Comparison of ENCODE assay signal across 22 cellular contexts in genomic region chr16:66443269-66443652, GRCh38. TPM values are rescaled to one million over a fixed set of nuclear protein-coding genes. Genes with fewer than 3 reads are reported as not detected.
A peak's percentile ranks its signal among the peaks of the same experiment; 100 is the strongest.
DNase-seq lines count a peak whose midpoint lies in the region; ATAC-seq, FAIRE-seq and TF ChIP-seq lines count a peak whose summit lies in the region.
"Had no signal": no experiment of that assay in that cellular context is flagged by ENCODE, and none has a peak within 500 bp of the region (broad histone marks: within the 10 kb centered on the region; RNA-seq: fewer than 3 reads in every experiment).

No MANE protein-coding gene starts in this region.

- H3F3A ChIP-seq in GM23248 (ENCODE audit: insufficient read depth) = no peaks in the 10 kb centered on the region

- H3K79me2 ChIP-seq in GM23248 (ENCODE audit: insufficient read depth) = no peaks in the 10 kb centered on the region

- H4K20me1 ChIP-seq in GM23248 (ENCODE audit: insufficient read depth) = no peaks in the 10 kb centered on the region

- no peaks in the 10 kb centered on the region; the same call in 1 of the 2 replicates for H3K27me3 ChIP-seq in GM23248 (replicated peaks; ENCODE audit: insufficient read depth)
- no peaks in the 10 kb centered on the region for H3K27me3 ChIP-seq in endodermal cell (ENCODE audit: control insufficient read depth, insufficient read depth, low read length, poor library complexity, severe bottlenecking)
- H3K27me3 ChIP-seq in small intestine (ENCODE audit: control insufficient read depth in 2 of 2, insufficient read depth in 2 of 2, low read length in 2 of 2) = peaks cover 0 to 6% of the 10 kb centered on the region in 2 donors
- peaks cover 10% of the 10 kb centered on the region for H3K27me3 ChIP-seq in foreskin keratinocyte

- in situ Hi-C loops in GM23248 (cut with MboI) = no loop called here

- no peak overlapping the region for H2AFZ ChIP-seq in GM23248

- H3K36me3 Mint-ChIP-seq in endodermal cell (ENCODE audit: low read depth) = no peaks in the 10 kb centered on the region
- H3K36me3 Mint-ChIP-seq: CD8-positive, alpha-beta T cell had no signal

- H3K9ac ChIP-seq in GM23248 (no peak overlapping the region), endodermal cell (ENCODE audit: extremely low read depth, low read length, poor library complexity, severe bottlenecking) (no peak overlapping the region)

- H3K9me3 ChIP-seq in GM23248 (ENCODE audit: low read depth) (no peaks in the 10 kb centered on the region), endodermal cell (ENCODE audit: control insufficient read depth, low read length) (no peaks in the 10 kb centered on the region), small intestine (ENCODE audit: control insufficient read depth, low read depth) (no peaks in the 10 kb centered on the region)

- DNase-seq in AG10803 (ENCODE audit: low read depth) (peak; percentile 54), GM23248 (peak; percentile 65), endodermal cell (peak; percentile 42), myocyte (ENCODE audit: low read depth) (peak; percentile 61), small intestine (no peak), foreskin keratinocyte (no peak)
- DNase-seq: AML-193; C1 segment of cervical spinal cord; CD8-positive, alpha-beta T cell; NCI-H1436 treated with DMSO at 0.1 percent for 48 hours; NCI-H1930; NCI-H226; NCI-H510A treated with DMSO at 0.1 percent for 48 hours; NCI-H748 treated with DMSO at 0.1 percent for 48 hours; SHP77 treated with DMSO at 0.1 percent for 48 hours had no signal

- FAIRE-seq in small intestine (lab: Jason Lieb, UNC) = no peak
- FAIRE-seq: GM12891, H54, K562 had no signal

- no peaks in the 10 kb centered on the region for H3K9me2 ChIP-seq in GM23248 (ENCODE audit: insufficient read depth)

- WGBS in GM23248 (ENCODE audit: low coverage in 1 of 2, low lambda C conversion rate in 2 of 2, missing lambda C conversion rate in 2 of 2), 2 experiments = 38 to 53% methylated on average over 3 of the region's 3 CpGs
- whole genome bisulfite sequencing in endodermal cell (ENCODE audit: insufficient coverage in 1 of 2, insufficient read length in 1 of 2), 2 experiments = 92 to 94% methylated on average over 3 of the region's 3 CpGs
- 72 to 85% (median 81%) methylated on average over 3 of the region's 3 CpGs for WGBS in small intestine, 3 donors

- no peaks in the 10 kb centered on the region for H3K36me3 ChIP-seq in GM23248 (ENCODE audit: low read depth)
- H3K36me3 ChIP-seq in endodermal cell (ENCODE audit: control insufficient read depth, insufficient read depth, low read length) = no peaks in the 10 kb centered on the region
- no peaks in the 10 kb centered on the region for H3K36me3 ChIP-seq in small intestine (ENCODE audit: control insufficient read depth in 2 of 2, insufficient read depth in 2 of 2, low read length in 2 of 2)

- H3K4me1 ChIP-seq in GM23248 (ENCODE audit: insufficient read depth) (peaks cover 14% of the 10 kb centered on the region), endodermal cell (ENCODE audit: control insufficient read depth, insufficient read depth, low read length) (no peaks in the 10 kb centered on the region), small intestine (ENCODE audit: control insufficient read depth in 2 of 2, insufficient read depth in 1 of 2, low read depth in 1 of 2, low read length in 1 of 2) (no peaks in the 10 kb centered on the region), foreskin keratinocyte (no peaks in the 10 kb centered on the region)

- H3K4me2 ChIP-seq in GM23248 (ENCODE audit: unreplicated experiment) = no peak overlapping the region

- H3K9me3 Mint-ChIP-seq in endodermal cell = no peaks in the 10 kb centered on the region
- H3K9me3 Mint-ChIP-seq: CD8-positive, alpha-beta T cell had no signal

- TF ChIP-seq CTCF in AG10803 (conservative IDR thresholded peaks at IDR 0.05; ENCODE audit: low read length) (no peak), endodermal cell (conservative IDR thresholded peaks at IDR 0.05) (no peak), foreskin keratinocyte (conservative IDR thresholded peaks at IDR 0.05) (no peak)

- ATAC-seq in GM19397 (IDR thresholded peaks at IDR 0.05; ENCODE audit: unreplicated experiment) (no peak), foreskin keratinocyte (no peak)
- ATAC-seq: CD8-positive, alpha-beta T cell had no signal

- peaks cover 62% of the 10 kb centered on the region for H3K27me3 Mint-ChIP-seq in endodermal cell (ENCODE audit: insufficient read depth)

- H3K27ac ChIP-seq in GM23248 (no peak overlapping the region), endodermal cell (ENCODE audit: low read depth, low read length) (no peak overlapping the region), small intestine (ENCODE audit: low read depth in 1 of 2, low read length in 1 of 2) (no peak overlapping the region), foreskin keratinocyte (no peak overlapping the region)
- H3K27ac ChIP-seq: RWPE1, SK-N-MC had no signal

- H3K4me3 Mint-ChIP-seq in endodermal cell = no peak overlapping the region
- H3K4me3 Mint-ChIP-seq: CD8-positive, alpha-beta T cell had no signal

- H3K27ac Mint-ChIP-seq in endodermal cell = no peak overlapping the region
- H3K27ac Mint-ChIP-seq: CD8-positive, alpha-beta T cell had no signal

- H3K4me1 Mint-ChIP-seq in endodermal cell = peaks cover 4% of the 10 kb centered on the region

- H3K4me3 ChIP-seq in AG10803 (ENCODE audit: low read length) = no peak overlapping the region
- no peak overlapping the region for H3K4me3 ChIP-seq in GM23248
- no peak overlapping the region for H3K4me3 ChIP-seq in endodermal cell (ENCODE audit: low read length)
- no peak overlapping the region for H3K4me3 ChIP-seq in small intestine (ENCODE audit: low read depth in 1 of 2, low read length in 2 of 2)
- H3K4me3 ChIP-seq: K562, SK-N-MC had no signal

RNA-seq across cellular contexts. Expression of gene BEAN1, which starts 16.2 kb away (rescaled TPM):
- 0.32 and 1.1 TPM in 2 replicates for total RNA-seq in GM23248 (2014; rRNA removed; shearing (Covaris generic))
- polyA plus RNA-seq in GM23248 (2016; fragmentation: Nextera tagmentation; extraction: Ambion mirVana) (0.50 and 0.89 TPM in 2 replicates), small intestine (under 1 TPM in 1 of 3 donors, not detected in 2; 0.64 TPM), foreskin keratinocyte (0.04 and 0.37 TPM in 2 replicates)
- total RNA-seq in endodermal cell (under 1 TPM in 1 of 2 donors, not detected in 1; 0.18 TPM), myocyte (15.3 and 19.1 TPM in 2 replicates), foreskin keratinocyte (0.10 and 0.14 TPM in 2 replicates)
- 0.61 TPM for polyA plus RNA-seq in endodermal cell (2013, experiment 1 of 2)
- 0.33 TPM for polyA plus RNA-seq in endodermal cell (2013, experiment 2 of 2)
- 8.9 TPM for polyA plus RNA-seq in myocyte (2012)
- total RNA-seq: CD8-positive, alpha-beta T cell; G401; K562 had no signal
- polyA plus RNA-seq: K562 had no signal

Comparison
In these comparisons a context has a peak if more than half of its experiments do, and no peak if none do; other contexts are left out.
1. DNase-seq: peak in AG10803 (single experiment), GM23248 (single experiment), endodermal cell (single experiment) and myocyte (single experiment); none in small intestine (single experiment) and foreskin keratinocyte (0 of 2).